8 cellular contexts compared by ENCODE assay signal in genomic region chr5:122500245-122501086, GRCh38.
A peak's percentile ranks its signal among the peaks of the same experiment; 100 is the strongest.
DNase-seq lines count a peak whose midpoint lies in the region; ATAC-seq and TF ChIP-seq lines count a peak whose summit lies in the region.

No MANE protein-coding gene starts in this region.

- no peaks in the 10 kb centered on the region for H3K9me3 ChIP-seq in DND-41 (ENCODE audit: insufficient read depth, low read length, severe bottlenecking)
- H3K9me3 ChIP-seq in neuronal stem cell (replicated peaks in 1 of 2; ENCODE audit: control insufficient read depth in 2 of 2, insufficient read depth in 1 of 2, low read depth in 1 of 2, low read length in 2 of 2) = no peaks in the 10 kb centered on the region

- no peaks in the 10 kb centered on the region for H3K79me2 ChIP-seq in DND-41 (ENCODE audit: insufficient read depth, low read length)

- H2AFZ ChIP-seq in DND-41 (ENCODE audit: low read depth, low read length) (no peak overlapping the region), neuronal stem cell (ENCODE audit: low read length) (peak overlapping the region; percentile 63)

- H3K14ac ChIP-seq in neuronal stem cell (ENCODE audit: low read length) = no peak overlapping the region

- H3K79me1 ChIP-seq in neuronal stem cell (ENCODE audit: low read depth, low read length) = no peaks in the 10 kb centered on the region

- no peaks in the 10 kb centered on the region for H4K20me1 ChIP-seq in DND-41 (ENCODE audit: insufficient read depth, low read length)

- no peak overlapping the region for H2BK120ac ChIP-seq in neuronal stem cell (ENCODE audit: low read depth, low read length)

- no peak overlapping the region for H3K18ac ChIP-seq in neuronal stem cell (ENCODE audit: low read length)

- no peak overlapping the region for H2BK15ac ChIP-seq in neuronal stem cell (ENCODE audit: low read length)

- TF ChIP-seq CTCF in DND-41 (IDR thresholded peaks at IDR 0.05; ENCODE audit: borderline replicate concordance, extremely low read depth, low read length, poor library complexity, severe bottlenecking) (peak; percentile 45), HFF-Myc (IDR thresholded peaks at IDR 0.05; ENCODE audit: low read depth, low read length, missing control alignments) (peak; percentile 65), fibroblast of mammary gland (conservative IDR thresholded peaks at IDR 0.05; ENCODE audit: control insufficient read depth, insufficient read depth, low read depth, low read length) (peak; percentile 79)

- H2BK5ac ChIP-seq in neuronal stem cell (ENCODE audit: low read length) = no peak overlapping the region

- no peak overlapping the region for H3K23ac ChIP-seq in neuronal stem cell (ENCODE audit: low read depth, low read length, poor library complexity)

- ATAC-seq in DND-41 (ENCODE audit: insufficient read depth, low read depth) (peak; percentile 40; the same call in 1 of the 3 replicates), GM21515 (IDR thresholded peaks at IDR 0.05; ENCODE audit: unreplicated experiment) (no peak)

- H2BK12ac ChIP-seq in neuronal stem cell (ENCODE audit: low read length) = no peak overlapping the region

- no peak overlapping the region for H3K9ac ChIP-seq in DND-41 (ENCODE audit: low read depth, low read length)
- H3K9ac ChIP-seq in neuronal stem cell (ENCODE audit: low read depth, low read length, poor library complexity) = no peak overlapping the region

- H3K4me1 ChIP-seq in DND-41 (ENCODE audit: insufficient read depth, low read length) = no peaks in the 10 kb centered on the region
- peaks cover 0 to 6% of the 10 kb centered on the region in 2 donors for H3K4me1 ChIP-seq in neuronal stem cell (ENCODE audit: control insufficient read depth in 2 of 2, insufficient read depth in 1 of 2, low read depth in 1 of 2, low read length in 2 of 2)

- H3K4ac ChIP-seq in neuronal stem cell (ENCODE audit: low read length) = no peak overlapping the region

- H3K27ac ChIP-seq in DND-41 (ENCODE audit: low read length) (no peak overlapping the region), neuronal stem cell (replicated peaks; ENCODE audit: low read length) (no peak overlapping the region)

- H3K4me2 ChIP-seq in DND-41 (ENCODE audit: insufficient read depth, low read length) = no peak overlapping the region
- no peak overlapping the region for H3K4me2 ChIP-seq in neuronal stem cell (ENCODE audit: insufficient read depth, low read length, poor library complexity, severe bottlenecking)

- no peak overlapping the region for H4K91ac ChIP-seq in neuronal stem cell (ENCODE audit: low read depth, low read length, poor library complexity)

- no peaks in the 10 kb centered on the region for H3K36me3 ChIP-seq in DND-41 (ENCODE audit: insufficient read depth, low read length)
- H3K36me3 ChIP-seq in neuronal stem cell (replicated peaks in 1 of 2; ENCODE audit: control insufficient read depth in 2 of 2, insufficient read depth in 2 of 2, low read length in 2 of 2) = no peaks in the 10 kb centered on the region

- no CpG with 5 or more reads among the region's 12 CpGs for WGBS in neuronal stem cell (ENCODE audit: extremely low coverage in 2 of 2, insufficient read length in 2 of 2, insufficient replicate concordance in 1 of 2), 2 donors

- DNase-seq in DND-41 (no peak), HFF-Myc (ENCODE audit: extremely low read depth, low read depth) (peak; percentile 47), RPMI8226 (peak; percentile 48), fibroblast of mammary gland (ENCODE audit: low read depth) (peak; percentile 72), neuronal stem cell (ENCODE audit: low spot score) (peak; percentile 57), mesenteric fat pad (ENCODE audit: low spot score) (no peak), NCI-H510A treated with DMSO at 0.1 percent for 48 hours (lab: John Stamatoyannopoulos, UW) (no peak)

- no peaks in the 10 kb centered on the region for H3K27me3 ChIP-seq in DND-41 (ENCODE audit: insufficient read depth, low read length, poor library complexity)
- peaks cover 0 to 3% (median 0%) of the 10 kb centered on the region in 3 experiments for H3K27me3 ChIP-seq in neuronal stem cell (ENCODE audit: control insufficient read depth in 3 of 3, insufficient read depth in 3 of 3, low read depth in 1 of 3, low read length in 3 of 3)

- H3K4me3 ChIP-seq in DND-41 (ENCODE audit: low read depth in 1 of 2, low read length in 2 of 2) (no peak overlapping the region), HFF-Myc (replicated peaks; ENCODE audit: low read depth, low read length) (no peak overlapping the region), fibroblast of mammary gland (ENCODE audit: control insufficient read depth, low read depth, low read length) (no peak overlapping the region), neuronal stem cell (ENCODE audit: low read length in 2 of 2) (no peak overlapping the region)

- no peak overlapping the region for H2AK5ac ChIP-seq in neuronal stem cell (ENCODE audit: low read depth, low read length)

- no peak overlapping the region for H4K8ac ChIP-seq in neuronal stem cell (ENCODE audit: low read depth, low read length)

Comparison
In these comparisons a context has a peak if more than half of its experiments do, and no peak if none do; other contexts are left out.
1. DNase-seq: peak in HFF-Myc (single experiment), RPMI8226 (single experiment), fibroblast of mammary gland (single experiment) and neuronal stem cell (single experiment); none in DND-41 (single experiment), mesenteric fat pad (single experiment) and NCI-H510A treated with DMSO at 0.1 percent for 48 hours (single experiment).
2. Peak in every context shown above with its lines, with median percentiles within 50 percentile points of each other: CTCF ChIP-seq.